8 cellular contexts compared by ENCODE assay signal in genomic region chr3:13072239-13073041, GRCh38. TPM values are rescaled to one million over a fixed set of nuclear protein-coding genes. Genes with fewer than 3 reads are reported as not detected.
DNase-seq lines count a peak whose midpoint lies in the region; ATAC-seq and TF ChIP-seq lines count a peak whose summit lies in the region.

No MANE protein-coding gene starts in this region.

- peaks cover 45% of the 10 kb centered on the region for H3K4me1 Mint-ChIP-seq in activated naive CD8-positive, alpha-beta T cell treated with anti-CD3 and anti-CD28 coated beads, Interleukin-2, amount 10 ng/mL, durations not matched to agents 7 days and 5 days

- H3K9ac ChIP-seq in HUES6 (ENCODE audit: low read length), result no peak overlapping the region

- DNase-seq in G401 (ENCODE audit: low spot score) (peak; percentile 80), mucosa of descending colon (peak; percentile 30 to 74 (median 49)), islet precursor cell (no peak)
- no peak for DNase-seq in activated naive CD8-positive, alpha-beta T cell treated with anti-CD3 and anti-CD28 coated beads, Interleukin-2, amount 10 ng/mL, durations not matched to agents 7 days and 5 days
- DNase-seq in stimulated activated CD4-positive, alpha-beta T cell treated with anti-CD3 and anti-CD28 coated beads, Interleukin-4, amount 100 ng/mL, for 4 hours, result no peak

- POLR2A ChIA-PET in activated naive CD8-positive, alpha-beta T cell treated with anti-CD3 and anti-CD28 coated beads, Interleukin-2, amount 10 ng/mL, durations not matched to agents 7 days and 5 days (lab: Charles Lee), result interaction anchor here (1.5 kb wide), 1 partner anchor 9 kb away, joined by 5 read pairs; no protein-coding TSS in a partner anchor

- H3K4me1 ChIP-seq in HUES6 (ENCODE audit: control insufficient read depth, insufficient read depth, low read length) (peaks cover 13% of the 10 kb centered on the region; the same call in 1 of the 2 replicates), mucosa of descending colon (ENCODE audit: low read depth) (no peaks in the 10 kb centered on the region)

- in situ Hi-C loops in G401 (cut with HindIII; ENCODE audit: low sequenced_read_pairs), result no loop called here

- H3K4me3 ChIP-seq in HUES6 (ENCODE audit: low read depth, low read length), result peak overlapping the region; percentile 55
- no peak overlapping the region for H3K4me3 ChIP-seq in mucosa of descending colon

- H3K27me3 Mint-ChIP-seq in activated naive CD8-positive, alpha-beta T cell treated with anti-CD3 and anti-CD28 coated beads, Interleukin-2, amount 10 ng/mL, durations not matched to agents 7 days and 5 days, result peaks cover 21% of the 10 kb centered on the region

- H3K9me3 ChIP-seq in HUES6 (ENCODE audit: control insufficient read depth, insufficient read depth, low read depth, low read length), result no peaks in the 10 kb centered on the region
- H3K9me3 ChIP-seq in mucosa of descending colon, result no peaks in the 10 kb centered on the region

- H3K27ac Mint-ChIP-seq in activated naive CD8-positive, alpha-beta T cell treated with anti-CD3 and anti-CD28 coated beads, Interleukin-2, amount 10 ng/mL, durations not matched to agents 7 days and 5 days, result peak overlapping the region; percentile 85

- peak overlapping the region; percentile 92 for H3K4me3 Mint-ChIP-seq in activated naive CD8-positive, alpha-beta T cell treated with anti-CD3 and anti-CD28 coated beads, Interleukin-2, amount 10 ng/mL, durations not matched to agents 7 days and 5 days

- peaks cover 56% of the 10 kb centered on the region for H3K27me3 ChIP-seq in HUES6 (ENCODE audit: control insufficient read depth, insufficient read depth, low read length)

- no peak for TF ChIP-seq CTCF in mucosa of descending colon (IDR thresholded peaks at IDR 0.05)

- H3K27ac ChIP-seq in HUES6 (ENCODE audit: low read depth, low read length), result no peak overlapping the region

- intact Hi-C loops in mucosa of descending colon (cut with DNase I, micrococcal nuclease), result no loop called here

- H3K36me3 Mint-ChIP-seq in activated naive CD8-positive, alpha-beta T cell treated with anti-CD3 and anti-CD28 coated beads, Interleukin-2, amount 10 ng/mL, durations not matched to agents 7 days and 5 days, result peaks cover 8% of the 10 kb centered on the region

- ATAC-seq in GM19468 (IDR thresholded peaks at IDR 0.05; ENCODE audit: extremely low read depth, unreplicated experiment), result peak; percentile 33
- no peak for ATAC-seq in activated naive CD8-positive, alpha-beta T cell treated with anti-CD3 and anti-CD28 coated beads, Interleukin-2, amount 10 ng/mL, durations not matched to agents 7 days and 5 days (ENCODE audit: low read depth)
- ATAC-seq in mucosa of descending colon, result peak; percentile 54
- no peak for ATAC-seq in HG03159 (IDR thresholded peaks at IDR 0.05; ENCODE audit: unreplicated experiment)

- no peaks in the 10 kb centered on the region for H3K36me3 ChIP-seq in HUES6 (ENCODE audit: control insufficient read depth, insufficient read depth, low read length)
- no peaks in the 10 kb centered on the region for H3K36me3 ChIP-seq in mucosa of descending colon (ENCODE audit: low read depth)

- no peaks in the 10 kb centered on the region for H3K9me3 Mint-ChIP-seq in activated naive CD8-positive, alpha-beta T cell treated with anti-CD3 and anti-CD28 coated beads, Interleukin-2, amount 10 ng/mL, durations not matched to agents 7 days and 5 days

RNA-seq across cellular contexts. Expression of gene IQSEC1, which starts 0.8 kb away (rescaled TPM):
- total RNA-seq in G401 (2014; rRNA removed; shearing (Covaris generic)), result 6.5 and 10.7 TPM in 2 replicates
- 10 to 100 TPM; 59.5 to 64.6 TPM for total RNA-seq in activated naive CD8-positive, alpha-beta T cell treated with anti-CD3 and anti-CD28 coated beads, Interleukin-2, amount 10 ng/mL, durations not matched to agents 7 days and 5 days
- total RNA-seq in mucosa of descending colon, result 10 to 100 TPM; 19.8 to 42.2 (median 21.9) TPM

Comparison
In these comparisons a context has a peak if more than half of its experiments do, and no peak if none do; other contexts are left out.
1. DNase-seq: peak in G401 (single experiment) and mucosa of descending colon (3 of 3); none in activated naive CD8-positive, alpha-beta T cell treated with anti-CD3 and anti-CD28 coated beads, Interleukin-2, amount 10 ng/mL, durations not matched to agents 7 days and 5 days (single experiment), stimulated activated CD4-positive, alpha-beta T cell treated with anti-CD3 and anti-CD28 coated beads, Interleukin-4, amount 100 ng/mL, for 4 hours (0 of 2) and islet precursor cell (single experiment).
2. ATAC-seq: peak in GM19468 (single experiment) and mucosa of descending colon (single experiment); none in activated naive CD8-positive, alpha-beta T cell treated with anti-CD3 and anti-CD28 coated beads, Interleukin-2, amount 10 ng/mL, durations not matched to agents 7 days and 5 days (single experiment) and HG03159 (single experiment).